Comparison of ENCODE assay signal across 8 cellular contexts in genomic region chr2:195498176-195498575, GRCh38.
DNase-seq lines count a peak whose midpoint lies in the region; ATAC-seq, FAIRE-seq and TF ChIP-seq lines count a peak whose summit lies in the region.

No MANE protein-coding gene starts in this region.

- H3K4me3 ChIP-seq in RWPE2 (ENCODE audit: severe bottlenecking), result no peak overlapping the region
- no peak overlapping the region for H3K4me3 ChIP-seq in astrocyte of the spinal cord (ENCODE audit: low read depth, low read length)
- H3K4me3 ChIP-seq in lower lobe of right lung, result no peak overlapping the region

- intact Hi-C loops in lower lobe of right lung (cut with DNase I), result loop anchor here (5.0 kb wide), 1 partner anchor 159 kb away; the partner anchor contains the start of gene SLC39A10

- peak; percentile 83 for FAIRE-seq in H54 (lab: Jason Lieb, UNC)

- H3K36me3 ChIP-seq in RWPE2 (ENCODE audit: low read depth), result no peaks in the 10 kb centered on the region
- no peaks in the 10 kb centered on the region for H3K36me3 ChIP-seq in lower lobe of right lung

- H3K27ac ChIP-seq in RWPE2 (ENCODE audit: poor library complexity, severe bottlenecking) (no peak overlapping the region), lower lobe of right lung (no peak overlapping the region)

- ATAC-seq in RWPE2 (ENCODE audit: low read depth) (no peak), lower lobe of right lung (peak in 1 of 2 donors; percentile 64), GM19324 (IDR thresholded peaks at IDR 0.05; ENCODE audit: low FRiP score, unreplicated experiment) (no peak)
- ATAC-seq in stimulated activated naive CD8-positive, alpha-beta T cell treated with anti-CD3 and anti-CD28 coated beads, Interleukin-15, Interleukin-2, amounts not matched to agents 100 U/mL and 50 U/mL, for 24 hours, result no peak

- DNase-seq in EH (ENCODE audit: low read depth) (peak; percentile 48), H54 (ENCODE audit: insufficient read length, low spot score) (no peak), RWPE2 (ENCODE audit: low spot score) (no peak), astrocyte of the spinal cord (ENCODE audit: low read depth, low spot score) (no peak), lower lobe of right lung (no peak), cerebellar nuclear complex (lab: John Stamatoyannopoulos, UW) (no peak)
- peak; percentile 36 for DNase-seq in stimulated activated naive CD8-positive, alpha-beta T cell treated with anti-CD3 and anti-CD28 coated beads, Interleukin-15, Interleukin-2, amounts not matched to agents 100 U/mL and 50 U/mL, for 24 hours

- TF ChIP-seq POLR2A in H54 (IDR thresholded peaks at IDR 0.05; ENCODE audit: low read depth, low read length), result no peak

- H3K4me1 ChIP-seq in RWPE2 (ENCODE audit: insufficient read depth, poor library complexity, severe bottlenecking) (peaks cover 7% of the 10 kb centered on the region), lower lobe of right lung (no peaks in the 10 kb centered on the region)

- TF ChIP-seq CTCF in RWPE2 (IDR thresholded peaks at IDR 0.05; ENCODE audit: poor library complexity, severe bottlenecking) (peak; percentile 47), astrocyte of the spinal cord (IDR thresholded peaks at IDR 0.05; ENCODE audit: low read depth, low read length) (peak; percentile 18), lower lobe of right lung (IDR thresholded peaks at IDR 0.05) (peak; percentile 60)

- H3K27me3 ChIP-seq in RWPE2 (ENCODE audit: insufficient read depth, poor library complexity, severe bottlenecking), result no peaks in the 10 kb centered on the region
- H3K27me3 ChIP-seq in lower lobe of right lung (ENCODE audit: low read depth), result no peaks in the 10 kb centered on the region

- in situ Hi-C loops in astrocyte of the spinal cord (cut with HindIII; ENCODE audit: low sequenced_read_pairs), result no loop called here

- no peaks in the 10 kb centered on the region for H3K9me3 ChIP-seq in RWPE2 (ENCODE audit: severe bottlenecking)
- no peaks in the 10 kb centered on the region for H3K9me3 ChIP-seq in lower lobe of right lung

Comparison
In these comparisons a context has a peak if more than half of its experiments do, and no peak if none do; other contexts are left out.
1. DNase-seq: peak in EH (single experiment) and stimulated activated naive CD8-positive, alpha-beta T cell treated with anti-CD3 and anti-CD28 coated beads, Interleukin-15, Interleukin-2, amounts not matched to agents 100 U/mL and 50 U/mL, for 24 hours (single experiment); none in H54 (single experiment), RWPE2 (single experiment), astrocyte of the spinal cord (single experiment), lower lobe of right lung (single experiment) and cerebellar nuclear complex (0 of 2).
2. Peak in every context shown above with its lines, with median percentiles within 50 percentile points of each other: CTCF ChIP-seq.